Comparison of ENCODE assay signal across 9 cellular contexts in genomic region chr16:56048425-56049100, GRCh38.
DNase-seq lines count a peak whose midpoint lies in the region; ATAC-seq lines count a peak whose summit lies in the region.
"Had no signal": no experiment of that assay in that cellular context is flagged by ENCODE, and none has a peak within 500 bp of the region (broad histone marks: within the 10 kb centered on the region; RNA-seq: fewer than 3 reads in every experiment).

No MANE protein-coding gene starts in this region.

- no peak overlapping the region for H4K5ac ChIP-seq in mesendoderm (ENCODE audit: low read length)

- H2AK5ac ChIP-seq in mesendoderm (ENCODE audit: low read length) = no peak overlapping the region

- H3K4ac ChIP-seq in mesendoderm (ENCODE audit: low read depth, low read length) = no peak overlapping the region

- no peaks in the 10 kb centered on the region for H3K36me3 ChIP-seq in mesendoderm (ENCODE audit: control insufficient read depth, insufficient read depth, low read length)

- no peak overlapping the region for H2BK120ac ChIP-seq in mesendoderm (ENCODE audit: low read depth, low read length)

- no peaks in the 10 kb centered on the region for H3K4me1 ChIP-seq in mesendoderm (ENCODE audit: control insufficient read depth, low read depth, low read length)

- DNase-seq in globus pallidus (ENCODE audit: low spot score) = peak; percentile 33
- DNase-seq in mesendoderm = no peak
- DNase-seq in left colon = no peak
- no peak for DNase-seq in sciatic nerve (ENCODE audit: low spot score)
- no peak for DNase-seq in cerebellar nuclear complex (lab: John Stamatoyannopoulos, UW)

- H3K79me2 ChIP-seq in mesendoderm (ENCODE audit: control insufficient read depth, insufficient read depth, low read length) = no peaks in the 10 kb centered on the region

- no peaks in the 10 kb centered on the region for H3K27me3 ChIP-seq in mesendoderm (ENCODE audit: insufficient read depth, low read length, poor library complexity)

- no peak overlapping the region for H3K4me3 ChIP-seq in mesendoderm (ENCODE audit: low read length)

- WGBS in mesendoderm (ENCODE audit: extremely low coverage, insufficient coverage, low lambda C conversion rate) = no CpG with 5 or more reads among the region's 6 CpGs

- H2BK15ac ChIP-seq in mesendoderm (replicated peaks; ENCODE audit: low read depth) = no peak overlapping the region

- intact Hi-C loops in left colon (cut with DNase I, micrococcal nuclease) (loop anchor here in 1 of 2 donors (10.0 kb wide), 1 partner anchor 266 kb away; no protein-coding TSS in a partner anchor), sciatic nerve (cut with DNase I) (no loop called here)

- H4K8ac ChIP-seq in mesendoderm (ENCODE audit: low read depth, low read length) = no peak overlapping the region

- no peak overlapping the region for H3K27ac ChIP-seq in mesendoderm (ENCODE audit: low read depth, low read length)

- H3K18ac ChIP-seq in mesendoderm (ENCODE audit: low read length) = no peak overlapping the region

- H3K79me1 ChIP-seq in mesendoderm (ENCODE audit: low read length) = no peaks in the 10 kb centered on the region

- ATAC-seq in GM18858 (IDR thresholded peaks at IDR 0.05; ENCODE audit: unreplicated experiment) (peak; percentile 90), GM21723 (IDR thresholded peaks at IDR 0.05; ENCODE audit: unreplicated experiment) (peak; percentile 95), HG03469 (IDR thresholded peaks at IDR 0.05; ENCODE audit: unreplicated experiment) (peak; percentile 95), left colon (no peak), sciatic nerve (no peak)
- ATAC-seq: stimulated activated effector memory CD8-positive, alpha-beta T cell treated with anti-CD3 and anti-CD28 coated beads, Interleukin-12 subunit alpha, Interleukin-12 subunit beta, amount 100 ng/mL, for 72 hours had no signal

- H3K23ac ChIP-seq in mesendoderm (ENCODE audit: low read length) = no peak overlapping the region

- no peak overlapping the region for H3K56ac ChIP-seq in mesendoderm (ENCODE audit: low read length)

- H3K4me2 ChIP-seq in mesendoderm (ENCODE audit: low read length) = no peak overlapping the region

- H3K9ac ChIP-seq in mesendoderm (ENCODE audit: low read length) = no peak overlapping the region

- no peak overlapping the region for H2BK5ac ChIP-seq in mesendoderm (ENCODE audit: low read length)

Comparison
In these comparisons a context has a peak if more than half of its experiments do, and no peak if none do; other contexts are left out.
1. ATAC-seq: peak in GM18858 (single experiment), GM21723 (single experiment) and HG03469 (single experiment); none in left colon (single experiment) and sciatic nerve (single experiment).